ENCODE assay signal across 21 cellular contexts in the genomic region with DNA sequence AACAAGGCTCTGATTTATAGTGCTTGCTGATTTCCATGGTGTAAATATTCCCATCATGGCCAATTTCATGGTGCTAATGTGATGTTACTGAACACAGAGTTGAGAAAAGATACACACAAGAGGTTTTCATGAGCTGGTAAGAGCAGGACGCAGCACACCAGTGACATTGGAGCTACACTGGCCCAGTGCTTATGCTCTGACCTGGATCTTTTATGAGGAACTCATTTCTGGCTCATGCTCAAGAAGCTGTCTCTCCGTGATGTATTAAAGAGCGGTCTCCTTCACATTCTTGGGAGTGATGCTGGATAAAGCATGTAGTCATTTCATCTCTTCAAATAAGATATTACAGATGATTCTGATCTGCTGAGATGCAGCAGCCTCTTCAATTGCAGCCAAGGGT.
"Had no signal": no experiment of that assay in that cellular context is flagged by ENCODE, and none has a peak within 500 bp of the region (broad histone marks: within the 10 kb centered on the region; RNA-seq: fewer than 3 reads in every experiment).

No MANE protein-coding gene starts in this region.

- H3K36me3 ChIP-seq: colonic mucosa, esophagus squamous epithelium, gastrocnemius medialis, left lung, lower lobe of right lung had no signal

- H3K27ac ChIP-seq: colonic mucosa, epithelial cell of prostate, esophagus squamous epithelium, gastrocnemius medialis, left lung, lower lobe of right lung had no signal

- H3K9me3 ChIP-seq: colonic mucosa, esophagus squamous epithelium, gastrocnemius medialis, lower lobe of right lung, mucosa of descending colon had no signal

- DNase-seq: colonic mucosa; cortex of kidney; effector CD8-positive, alpha-beta T cell; effector memory CD8-positive, alpha-beta T cell; endodermal cell; erythroblast; esophagus squamous epithelium; foreskin fibroblast; foreskin melanocyte; gastrocnemius medialis; glutamatergic neuron; head of caudate nucleus; hippocampal formation; left cardiac atrium; left lung; lower lobe of right lung; mesenchymal stem cell; mucosa of descending colon; naive B cell had no signal

- ATAC-seq: effector memory CD8-positive, alpha-beta T cell; esophagus mucosa; gastrocnemius medialis; left lung; lower lobe of right lung; mucosa of descending colon had no signal

- H3K4me1 ChIP-seq: colonic mucosa, esophagus squamous epithelium, gastrocnemius medialis, left lung, lower lobe of right lung had no signal

- H3K4me3 ChIP-seq: colonic mucosa, esophagus squamous epithelium, gastrocnemius medialis, left lung, lower lobe of right lung, mucosa of descending colon had no signal

- H3K27me3 ChIP-seq: colonic mucosa, esophagus squamous epithelium, gastrocnemius medialis, left lung had no signal
